25 cellular contexts compared by ENCODE assay signal in the genomic region with DNA sequence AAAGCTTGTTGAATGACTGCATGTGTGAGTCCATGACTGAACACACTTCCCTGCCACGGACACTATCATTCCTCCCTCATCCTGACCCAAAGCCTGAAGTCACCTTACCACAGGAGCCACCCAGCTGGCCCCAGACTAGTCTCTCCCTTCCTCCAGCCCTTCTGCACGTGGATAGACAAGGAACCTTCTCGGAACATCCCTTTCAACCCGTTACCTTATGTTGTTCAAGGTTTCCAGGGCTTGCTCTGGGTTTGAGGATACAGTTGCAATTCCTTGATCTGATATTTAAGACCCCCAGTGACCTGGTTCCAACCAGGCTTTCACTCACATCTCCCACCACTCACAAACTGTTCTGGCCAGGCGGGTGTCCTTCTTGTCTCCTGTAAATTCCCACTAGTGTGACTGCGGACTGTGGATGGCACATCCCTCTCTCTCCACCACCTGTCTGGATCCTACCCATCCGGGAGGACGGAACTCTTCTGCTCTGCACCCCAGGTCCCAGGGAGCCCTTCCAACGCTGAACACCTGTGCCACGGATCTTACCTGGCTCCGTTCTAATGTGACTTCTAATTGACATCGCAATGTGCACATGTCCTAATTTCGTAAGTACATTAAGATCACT.
DNase-seq lines count a peak whose midpoint lies in the region; ATAC-seq, FAIRE-seq and TF ChIP-seq lines count a peak whose summit lies in the region.
"Had no signal": no experiment of that assay in that cellular context is flagged by ENCODE, and none has a peak within 500 bp of the region (broad histone marks: within the 10 kb centered on the region; RNA-seq: fewer than 3 reads in every experiment).

No MANE protein-coding gene starts in this region.

- H3K4me1 Mint-ChIP-seq in stimulated activated memory B cell treated with anti-CD40 and anti-IgM and Interleukin-4, amounts not matched to agents 10 μg/mL and 1 μg/mL and 100 μg/mL, for 72 hours: peaks cover 39% of the 10 kb centered on the region

- TF ChIP-seq POLR2A in GM12892 (IDR thresholded peaks at IDR 0.05; ENCODE audit: low read depth, low read length): no peak

- no peaks in the 10 kb centered on the region for H3K9me3 ChIP-seq in lung (ENCODE audit: control insufficient read depth in 2 of 2, insufficient read depth in 1 of 2, low read length in 1 of 2)
- H3K9me3 ChIP-seq: adrenal gland, thyroid gland had no signal

- no peaks in the 10 kb centered on the region for H3K27me3 Mint-ChIP-seq in stimulated activated memory B cell treated with anti-CD40 and anti-IgM and Interleukin-4, amounts not matched to agents 10 μg/mL and 1 μg/mL and 100 μg/mL, for 72 hours
- H3K27me3 Mint-ChIP-seq: activated CD8-positive, alpha-beta T cell treated with anti-CD3 and anti-CD28 coated beads for 36 hours; dendritic cell treated with granulocyte-macrophage colony-stimulating factor and Interleukin-4, amounts not matched to agents 40 ng/mL and 50 ng/mL, for 4 days had no signal

- no peak for DNase-seq in GM12892 (ENCODE audit: insufficient read length)
- no peak for DNase-seq in lung (ENCODE audit: low spot score)
- no peak for DNase-seq in SKM-1 treated with dmso at 0.1 percent for 144 hours (lab: John Stamatoyannopoulos, UW; ENCODE audit: unreplicated experiment)
- no peak for DNase-seq in AG08395 (ENCODE audit: low spot score)
- no peak for DNase-seq in NCI-H1694 treated with DMSO at 0.1 percent for 48 hours (lab: John Stamatoyannopoulos, UW)
- DNase-seq: activated CD8-positive, alpha-beta T cell treated with anti-CD3 and anti-CD28 coated beads for 36 hours; activated T-cell treated with anti-CD3 and anti-CD28 coated beads for 4 hours; COR-L47; DMS79; KBM-7; mammary epithelial cell; NCI-H1436 treated with DMSO at 0.1 percent for 48 hours; NCI-H526; RPMI8226; stimulated activated CD4-positive, alpha-beta T cell treated with anti-CD3 and anti-CD28 coated beads, Interleukin-1b, Interleukin-23, amount 100 ng/mL, for 48 hours; stimulated activated naive CD4-positive, alpha-beta T cell had no signal

- peaks cover 3 to 14% of the 10 kb centered on the region in 2 donors for H3K4me1 ChIP-seq in lung (ENCODE audit: control insufficient read depth in 2 of 2, insufficient read depth in 2 of 2, low read length in 2 of 2)

- TF ChIP-seq CTCF in lung (IDR thresholded peaks at IDR 0.05; ENCODE audit: control extremely low read depth, extremely low read depth): no peak

- H3K27me3 ChIP-seq in lung (ENCODE audit: control insufficient read depth, insufficient read depth): no peaks in the 10 kb centered on the region
- H3K27me3 ChIP-seq: adrenal gland, thyroid gland had no signal

- peaks cover 12 to 29% of the 10 kb centered on the region in 2 donors for H3K36me3 ChIP-seq in lung (ENCODE audit: control insufficient read depth in 2 of 2, insufficient read depth in 2 of 2, low read length in 2 of 2)

- H3K27ac ChIP-seq in angular gyrus (ENCODE audit: low read depth, low read length) (peak overlapping the region; percentile 5), lung (ENCODE audit: low read depth in 1 of 2, low read length in 1 of 2) (peak overlapping the region; percentile 25 to 34)
- H3K27ac ChIP-seq: parathyroid adenoma had no signal

- H3K27ac Mint-ChIP-seq in stimulated activated memory B cell treated with anti-CD40 and anti-IgM and Interleukin-4, amounts not matched to agents 10 μg/mL and 1 μg/mL and 100 μg/mL, for 72 hours: peak overlapping the region; percentile 84
- H3K27ac Mint-ChIP-seq: activated CD8-positive, alpha-beta T cell treated with anti-CD3 and anti-CD28 coated beads for 36 hours; dendritic cell treated with granulocyte-macrophage colony-stimulating factor and Interleukin-4, amounts not matched to agents 40 ng/mL and 50 ng/mL, for 4 days had no signal

- peaks cover 59% of the 10 kb centered on the region for H3K36me3 Mint-ChIP-seq in stimulated activated memory B cell treated with anti-CD40 and anti-IgM and Interleukin-4, amounts not matched to agents 10 μg/mL and 1 μg/mL and 100 μg/mL, for 72 hours

- no peaks in the 10 kb centered on the region for H3K9me3 Mint-ChIP-seq in stimulated activated memory B cell treated with anti-CD40 and anti-IgM and Interleukin-4, amounts not matched to agents 10 μg/mL and 1 μg/mL and 100 μg/mL, for 72 hours
- H3K9me3 Mint-ChIP-seq: activated CD8-positive, alpha-beta T cell treated with anti-CD3 and anti-CD28 coated beads for 36 hours; dendritic cell treated with granulocyte-macrophage colony-stimulating factor and Interleukin-4, amounts not matched to agents 40 ng/mL and 50 ng/mL, for 4 days had no signal

- 94 to 96% methylated on average over 13 of the region's 13 CpGs for WGBS in lung, 2 donors

- H3K4me3 Mint-ChIP-seq in stimulated activated memory B cell treated with anti-CD40 and anti-IgM and Interleukin-4, amounts not matched to agents 10 μg/mL and 1 μg/mL and 100 μg/mL, for 72 hours: peak overlapping the region; percentile 9
- H3K4me3 Mint-ChIP-seq: activated CD8-positive, alpha-beta T cell treated with anti-CD3 and anti-CD28 coated beads for 36 hours; dendritic cell treated with granulocyte-macrophage colony-stimulating factor and Interleukin-4, amounts not matched to agents 40 ng/mL and 50 ng/mL, for 4 days had no signal

- no peak for ATAC-seq in lung (ENCODE audit: insufficient read depth, low FRiP score)
- no peak for ATAC-seq in stimulated activated memory B cell treated with anti-CD40 and anti-IgM and Interleukin-4, amounts not matched to agents 10 μg/mL and 1 μg/mL and 100 μg/mL, for 72 hours
- ATAC-seq: activated CD4-positive, CD25-positive, alpha-beta regulatory T cell treated with anti-CD3 and anti-CD28 coated beads, Interleukin-2, amount 50 U/mL, for 24 hours; activated CD8-positive, alpha-beta T cell treated with anti-CD3 and anti-CD28 coated beads for 36 hours; SK-N-SH treated with all-trans-retinoic acid at 6 μM for 48 hours had no signal

- no peak overlapping the region for H3K4me3 ChIP-seq in lung
- H3K4me3 ChIP-seq: adrenal gland, thyroid gland had no signal

- peak; percentile 30 for FAIRE-seq in GM12892 (lab: Jason Lieb, UNC)
- FAIRE-seq: bronchial epithelial cell had no signal
